In genomic region chr18:35611518-35611917, GRCh38 we compare ENCODE assay signal across 15 cellular contexts.
"Had no signal": no experiment of that assay in that cellular context is flagged by ENCODE, and none has a peak within 500 bp of the region (broad histone marks: within the 10 kb centered on the region; RNA-seq: fewer than 3 reads in every experiment).

No MANE protein-coding gene starts in this region.

- H3K27ac ChIP-seq: neutrophil, transverse colon had no signal

- DNase-seq: activated B cell treated with CpG ODN at 0.5 μM for 24 hours; activated CD4-positive, alpha-beta T cell treated with anti-CD3 and anti-CD28 coated beads, Interleukin-2, amount 10 ng/mL, durations not matched to agents 24 days and 14 days; activated CD8-positive, alpha-beta memory T cell treated with anti-CD3 and anti-CD28 coated beads, Interleukin-2, amount 50 U/mL, for 48 hours; activated gamma-delta T cell; activated T-cell treated with anti-CD3 and anti-CD28 coated beads, Interleukin-2, amount 50 U/mL, for 72 hours; mucosa of descending colon; naive thymus-derived CD8-positive, alpha-beta T cell; retina; stimulated activated CD4-positive, alpha-beta T cell treated with anti-CD3 and anti-CD28 coated beads, Interleukin-15, amount 100 ng/mL, for 24 hours; stimulated activated CD4-positive, alpha-beta T cell treated with anti-CD3 and anti-CD28 coated beads, Interleukin-4, amount 100 ng/mL, for 24 hours; stimulated activated naive CD4-positive, alpha-beta T cell treated with Interleukin-2 at 50 U/mL for 16 hours; T-helper 2 cell; transverse colon had no signal

- H3K4me3 ChIP-seq: mucosa of descending colon, transverse colon had no signal

- H3K27me3 ChIP-seq: neutrophil, transverse colon had no signal

- H3K36me3 ChIP-seq: neutrophil, transverse colon had no signal

- H3K9me3 ChIP-seq: mucosa of descending colon, neutrophil, transverse colon had no signal

- ATAC-seq: activated T-cell treated with anti-CD3 and anti-CD28 coated beads, Interleukin-2, amount 50 U/mL, for 72 hours; esophagus mucosa; mucosa of descending colon; naive thymus-derived CD8-positive, alpha-beta T cell had no signal
